ENCODE assay signal across 22 cellular contexts in the genomic region with DNA sequence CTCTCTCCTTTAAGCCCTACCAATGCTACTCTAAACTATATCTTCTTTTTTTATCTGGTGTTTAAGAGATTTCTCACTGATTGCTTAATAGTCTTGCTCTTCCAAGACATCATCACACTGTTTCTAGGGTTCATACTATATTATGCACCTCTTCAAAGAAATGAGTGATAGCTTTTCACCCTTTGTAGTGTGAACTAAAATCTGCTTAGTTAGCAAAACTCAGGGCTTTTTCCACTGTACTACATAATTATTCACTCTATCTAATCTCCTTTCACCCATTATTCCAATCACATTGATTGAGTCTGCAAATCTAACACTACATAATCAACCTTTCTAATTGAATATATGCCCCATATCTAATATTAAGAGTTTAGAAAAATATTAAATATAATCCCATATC.
DNase-seq lines count a peak whose midpoint lies in the region; ATAC-seq, FAIRE-seq and TF ChIP-seq lines count a peak whose summit lies in the region.
"Had no signal": no experiment of that assay in that cellular context is flagged by ENCODE, and none has a peak within 500 bp of the region (broad histone marks: within the 10 kb centered on the region; RNA-seq: fewer than 3 reads in every experiment).

No MANE protein-coding gene starts in this region.

- H3K27ac Mint-ChIP-seq in activated CD8-positive, alpha-beta T cell treated with anti-CD3 and anti-CD28 coated beads, Interleukin-2, amount 10 ng/mL, durations not matched to agents 7 days and 5 days: no peak overlapping the region
- H3K27ac Mint-ChIP-seq: B cell; CD4-positive, alpha-beta T cell; CD8-positive, alpha-beta T cell had no signal

- H3K36me3 ChIP-seq in IMR-90 (ENCODE audit: control insufficient read depth, insufficient read depth, low read length) (no peaks in the 10 kb centered on the region), H1 (ENCODE audit: control insufficient read depth in 2 of 4, insufficient read depth in 4 of 4, low read length in 3 of 4) (no peaks in the 10 kb centered on the region)
- H3K36me3 ChIP-seq: BLaER1 treated with 17β-estradiol and CSF1 and Interleukin-3, amounts not matched to agents 10 nM and 100 nM had no signal

- H3K27me3 Mint-ChIP-seq in activated CD8-positive, alpha-beta T cell treated with anti-CD3 and anti-CD28 coated beads, Interleukin-2, amount 10 ng/mL, durations not matched to agents 7 days and 5 days (ENCODE audit: low read depth): no peaks in the 10 kb centered on the region
- H3K27me3 Mint-ChIP-seq: B cell; CD4-positive, alpha-beta T cell had no signal

- in situ Hi-C loops in IMR-90 (cut with MboI; ENCODE audit: low sequenced_read_pairs): no loop called here

- H2AK5ac ChIP-seq in IMR-90 (ENCODE audit: low read depth, low read length) (no peak overlapping the region), H1 (ENCODE audit: low read depth, low read length) (no peak overlapping the region)

- no peak overlapping the region for H2BK120ac ChIP-seq in IMR-90 (ENCODE audit: low read depth, low read length)
- no peak overlapping the region for H2BK120ac ChIP-seq in H1 (replicated peaks; ENCODE audit: low read depth, low read length)

- no peak overlapping the region for H2BK12ac ChIP-seq in H1 (ENCODE audit: low read depth, low read length)

- POLR2A ChIA-PET in A549 (lab: Yijun Ruan, JAX): no interaction called here
- POLR2A ChIA-PET in IMR-90 (lab: Charles Lee; ENCODE audit: unreplicated experiment): no interaction called here
- POLR2A ChIA-PET in H1 (lab: Charles Lee; ENCODE audit: partially characterized antibody): no interaction called here
- POLR2A ChIA-PET in activated CD8-positive, alpha-beta T cell treated with anti-CD3 and anti-CD28 coated beads, Interleukin-2, amount 10 ng/mL, durations not matched to agents 7 days and 5 days (lab: Charles Lee): no interaction called here

- no peaks in the 10 kb centered on the region for H3K23me2 ChIP-seq in H1 (ENCODE audit: low read depth, low read length)

- H3K27me3 ChIP-seq in IMR-90 (ENCODE audit: control insufficient read depth, insufficient read depth, low read length) (no peaks in the 10 kb centered on the region), H1 (replicated peaks in 1 of 4; ENCODE audit: control insufficient read depth in 3 of 4, extremely low read depth in 1 of 4, insufficient read depth in 3 of 4, low read length in 3 of 4) (no peaks in the 10 kb centered on the region)
- H3K27me3 ChIP-seq: BLaER1 treated with 17β-estradiol and CSF1 and Interleukin-3, amounts not matched to agents 10 nM and 100 nM had no signal

- no peaks in the 10 kb centered on the region for H3K9me1 ChIP-seq in IMR-90 (ENCODE audit: insufficient read depth, low read length)

- H3K56ac ChIP-seq in IMR-90 (ENCODE audit: extremely low read depth, insufficient read depth, low read length): no peak overlapping the region
- no peak overlapping the region for H3K56ac ChIP-seq in H1 (replicated peaks; ENCODE audit: insufficient read length, low read depth, low read length)

- H4K91ac ChIP-seq in IMR-90 (ENCODE audit: insufficient read depth, low read depth, low read length): no peak overlapping the region
- no peak overlapping the region for H4K91ac ChIP-seq in H1 (replicated peaks; ENCODE audit: insufficient read length, low read length)

- no peak for TF ChIP-seq POLR2A in A549 (IDR thresholded peaks at IDR 0.05; ENCODE audit: low read length)
- no peak for TF ChIP-seq POLR2A in IMR-90 (IDR thresholded peaks at IDR 0.05; ENCODE audit: low read depth, low read length)
- no peak for TF ChIP-seq POLR2A in H1 (IDR thresholded peaks at IDR 0.05; ENCODE audit: control extremely low read depth in 1 of 2, low read depth in 2 of 2, low read length in 2 of 2)

- FAIRE-seq in A549 (lab: Jason Lieb, UNC) (no peak), H1 (lab: Jason Lieb, UNC) (no peak), urothelium cell line (lab: Jason Lieb, UNC) (no peak)
- FAIRE-seq: A204.1, D721Med, G401.6, GM12891, GM19239 had no signal

- no peak overlapping the region for H2AK9ac ChIP-seq in IMR-90 (replicated peaks; ENCODE audit: low read depth, low read length, poor library complexity)

- H3K27ac ChIP-seq in A549 (no peak overlapping the region), IMR-90 (ENCODE audit: insufficient read depth, low read length) (no peak overlapping the region), H1 (ENCODE audit: low read depth, low read length) (no peak overlapping the region)
- H3K27ac ChIP-seq: BLaER1 treated with 17β-estradiol and CSF1 and Interleukin-3, amounts not matched to agents 10 nM and 100 nM; C4-2B had no signal

- H3K4me1 ChIP-seq in A549: no peaks in the 10 kb centered on the region
- H3K4me1 ChIP-seq in IMR-90 (ENCODE audit: control insufficient read depth, insufficient read depth, low read length): no peaks in the 10 kb centered on the region
- no peaks in the 10 kb centered on the region for H3K4me1 ChIP-seq in H1 (replicated peaks in 1 of 4; ENCODE audit: control insufficient read depth in 3 of 4, insufficient read depth in 4 of 4, low read length in 3 of 4)
- H3K4me1 ChIP-seq: Caco-2 had no signal

- H2BK5ac ChIP-seq in IMR-90 (ENCODE audit: low read depth, low read length, poor library complexity, severe bottlenecking): no peak overlapping the region
- H2BK5ac ChIP-seq in H1 (ENCODE audit: low read depth, low read length): no peak overlapping the region

- no peak for TF ChIP-seq RAD21 in A549 (conservative IDR thresholded peaks at IDR 0.05 in 1 of 2, IDR thresholded peaks at IDR 0.05 in 1 of 2)
- no peak for TF ChIP-seq RAD21 in IMR-90 (IDR thresholded peaks at IDR 0.05; ENCODE audit: low read length)
- no peak for TF ChIP-seq RAD21 in H1 (IDR thresholded peaks at IDR 0.05 in 1 of 2, conservative IDR thresholded peaks at IDR 0.05 in 1 of 2; ENCODE audit: low read depth in 2 of 2, low read length in 2 of 2)

- intact Hi-C loops in IMR-90 (cut with micrococcal nuclease): no loop called here

- H3K14ac ChIP-seq in IMR-90 (replicated peaks; ENCODE audit: low read depth, low read length) (no peak overlapping the region), H1 (ENCODE audit: insufficient read length) (no peak overlapping the region)

- no peak overlapping the region for H4K8ac ChIP-seq in IMR-90 (ENCODE audit: low read depth in 2 of 2, low read length in 2 of 2)
- no peak overlapping the region for H4K8ac ChIP-seq in H1 (ENCODE audit: extremely low read depth, insufficient read depth, low read length)

- DNase-seq in A549 (ENCODE audit: low read depth in 1 of 2, low spot score in 1 of 2) (no peak), IMR-90 (no peak), H1 (ENCODE audit: low read depth in 1 of 2, low spot score in 2 of 2) (no peak), urothelium cell line (ENCODE audit: low spot score) (no peak)
- DNase-seq in activated CD8-positive, alpha-beta T cell treated with anti-CD3 and anti-CD28 coated beads, Interleukin-2, amount 10 ng/mL, durations not matched to agents 7 days and 5 days: no peak
- DNase-seq: 8988T; AML-193; Caco-2; Calu3; CD4-positive, alpha-beta T cell; CD8-positive, alpha-beta T cell; DMS79 treated with DMSO at 0.1 percent for 48 hours; GF-D8 had no signal

- dilution Hi-C loops in IMR-90 (cut with HindIII; ENCODE audit: low sequenced_read_pairs, unreplicated experiment): no loop called here

- CTCF ChIA-PET in A549 (lab: Yijun Ruan, JAX) (interaction anchor here (0.6 kb wide), 1 partner anchor 123 kb away, joined by 3 read pairs; no protein-coding TSS in a partner anchor), IMR-90 (lab: Yijun Ruan, JAX) (no interaction called here), H1 (lab: Charles Lee; ENCODE audit: partially characterized antibody) (no interaction called here)
- CTCF ChIA-PET in activated CD8-positive, alpha-beta T cell treated with anti-CD3 and anti-CD28 coated beads, Interleukin-2, amount 10 ng/mL, durations not matched to agents 7 days and 5 days (lab: Charles Lee): no interaction called here

- H3K4me3 ChIP-seq in A549 (no peak overlapping the region), IMR-90 (ENCODE audit: insufficient read depth, low read depth, low read length) (no peak overlapping the region), H1 (ENCODE audit: extremely low read depth in 1 of 4, insufficient read depth in 2 of 4, low read depth in 3 of 4, low read length in 4 of 4) (no peak overlapping the region)
- H3K4me3 ChIP-seq: BLaER1 treated with 17β-estradiol and CSF1 and Interleukin-3, amounts not matched to agents 10 nM and 100 nM had no signal

- no peaks in the 10 kb centered on the region for H3K4me1 Mint-ChIP-seq in activated CD8-positive, alpha-beta T cell treated with anti-CD3 and anti-CD28 coated beads, Interleukin-2, amount 10 ng/mL, durations not matched to agents 7 days and 5 days (ENCODE audit: low read depth)
- H3K4me1 Mint-ChIP-seq: B cell had no signal

- TF ChIP-seq CTCF in A549 (IDR thresholded peaks at IDR 0.05) (no peak), IMR-90 (conservative IDR thresholded peaks at IDR 0.05; ENCODE audit: low read depth, low read length) (no peak), H1 (IDR thresholded peaks at IDR 0.05; ENCODE audit: control extremely low read depth in 1 of 3, insufficient read depth in 1 of 3, low read depth in 1 of 3, low read length in 3 of 3) (no peak)

- H4K5ac ChIP-seq in IMR-90 (ENCODE audit: low read depth, low read length) (no peak overlapping the region), H1 (ENCODE audit: insufficient read length, low read depth, low read length) (no peak overlapping the region)

- H3K9me3 ChIP-seq in A549: no peaks in the 10 kb centered on the region
- no peaks in the 10 kb centered on the region for H3K9me3 ChIP-seq in IMR-90 (ENCODE audit: control insufficient read depth, insufficient read depth, low read length)
- H3K9me3 ChIP-seq in H1 (ENCODE audit: insufficient read depth in 2 of 2, low read depth in 1 of 2, low read length in 1 of 2): no peaks in the 10 kb centered on the region
- H3K9me3 ChIP-seq: Caco-2 had no signal

- no peak overlapping the region for H3K4me3 Mint-ChIP-seq in activated CD8-positive, alpha-beta T cell treated with anti-CD3 and anti-CD28 coated beads, Interleukin-2, amount 10 ng/mL, durations not matched to agents 7 days and 5 days
- H3K4me3 Mint-ChIP-seq: B cell; CD4-positive, alpha-beta T cell; CD8-positive, alpha-beta T cell had no signal

- H4K20me1 ChIP-seq in IMR-90 (ENCODE audit: insufficient read depth, low read length) (no peaks in the 10 kb centered on the region), H1 (replicated peaks in 1 of 2; ENCODE audit: control insufficient read depth in 1 of 2, insufficient read depth in 2 of 2, low read length in 2 of 2) (no peaks in the 10 kb centered on the region)
- H4K20me1 ChIP-seq: BLaER1 treated with 17β-estradiol and CSF1 and Interleukin-3, amounts not matched to agents 10 nM and 100 nM had no signal

- peaks cover 19% of the 10 kb centered on the region for H3K9me3 Mint-ChIP-seq in activated CD8-positive, alpha-beta T cell treated with anti-CD3 and anti-CD28 coated beads, Interleukin-2, amount 10 ng/mL, durations not matched to agents 7 days and 5 days (ENCODE audit: insufficient read depth)

- H3K4ac ChIP-seq in IMR-90 (ENCODE audit: low read depth, low read length) (no peak overlapping the region), H1 (replicated peaks; ENCODE audit: insufficient read length, low read depth, low read length) (no peak overlapping the region)

- no peak overlapping the region for H3K23ac ChIP-seq in IMR-90 (ENCODE audit: low read depth, low read length)
- no peak overlapping the region for H3K23ac ChIP-seq in H1 (ENCODE audit: insufficient read length)

- H3K79me2 ChIP-seq in H1 (ENCODE audit: control insufficient read depth in 1 of 2, insufficient read depth in 2 of 2, low read length in 2 of 2): no peaks in the 10 kb centered on the region

- H3K4me2 ChIP-seq in A549 (no peak overlapping the region), IMR-90 (ENCODE audit: low read depth, low read length) (no peak overlapping the region), H1 (ENCODE audit: insufficient read depth in 1 of 2, low read depth in 2 of 2, low read length in 2 of 2) (no peak overlapping the region)
- H3K4me2 ChIP-seq: BLaER1 treated with 17β-estradiol and CSF1 and Interleukin-3, amounts not matched to agents 10 nM and 100 nM had no signal

- ATAC-seq in A549 (no peak), IMR-90 (ENCODE audit: low read depth) (no peak), GM21526 (IDR thresholded peaks at IDR 0.05; ENCODE audit: low FRiP score, unreplicated experiment) (no peak)
- ATAC-seq in activated CD8-positive, alpha-beta T cell treated with anti-CD3 and anti-CD28 coated beads, Interleukin-2, amount 10 ng/mL, durations not matched to agents 7 days and 5 days: no peak
- ATAC-seq: CD8-positive, alpha-beta T cell had no signal

- no peak overlapping the region for H3K18ac ChIP-seq in IMR-90 (ENCODE audit: low read depth, low read length)
- H3K18ac ChIP-seq in H1 (ENCODE audit: extremely low read depth, low read length): no peak overlapping the region

- H3K9ac ChIP-seq in IMR-90 (ENCODE audit: low read depth, low read length) (no peak overlapping the region), H1 (replicated peaks in 1 of 4; ENCODE audit: extremely low read depth in 1 of 4, low read depth in 3 of 4, low read length in 3 of 4) (no peak overlapping the region)
- H3K9ac ChIP-seq: BLaER1 treated with 17β-estradiol and CSF1 and Interleukin-3, amounts not matched to agents 10 nM and 100 nM had no signal

- H2BK20ac ChIP-seq in IMR-90 (ENCODE audit: low read depth, low read length) (no peak overlapping the region), H1 (ENCODE audit: low read length) (no peak overlapping the region)

- H2AFZ ChIP-seq in IMR-90 (replicated peaks; ENCODE audit: low read length, poor library complexity): no peak overlapping the region
- H2AFZ ChIP-seq in H1 (ENCODE audit: low read length): no peak overlapping the region

- H3K79me1 ChIP-seq in IMR-90 (ENCODE audit: low read depth in 1 of 2, low read length in 2 of 2): no peaks in the 10 kb centered on the region
- no peaks in the 10 kb centered on the region for H3K79me1 ChIP-seq in H1 (ENCODE audit: low read depth, low read length)

- no peak overlapping the region for H2BK15ac ChIP-seq in IMR-90 (ENCODE audit: low read depth, low read length)
- H2BK15ac ChIP-seq in H1 (ENCODE audit: low read length): no peak overlapping the region

- no peaks in the 10 kb centered on the region for H3K36me3 Mint-ChIP-seq in activated CD8-positive, alpha-beta T cell treated with anti-CD3 and anti-CD28 coated beads, Interleukin-2, amount 10 ng/mL, durations not matched to agents 7 days and 5 days (ENCODE audit: low read depth)
- H3K36me3 Mint-ChIP-seq: CD8-positive, alpha-beta T cell had no signal

- no TSS peak for BruUV-seq in IMR-90 (replicated peaks; lab: Mats Ljungman, UMichigan)

- no peak for TF ChIP-seq EP300 in A549 (IDR thresholded peaks at IDR 0.05)
- no peak for TF ChIP-seq EP300 in H1 (IDR thresholded peaks at IDR 0.05; ENCODE audit: borderline replicate concordance in 1 of 2, low read depth in 2 of 2, low read length in 2 of 2)
